1 cellular context compared by ENCODE assay signal in genomic region chr4:1248262-1249147, GRCh38.
TF ChIP-seq lines count a peak whose summit lies in the region.

TSS of gene CTBP1 (minus strand) at chr4:1249130. CDS start at chr4:1241331, 7,799 bp downstream.

TF ChIP-seq in HepG2, 621 proteins besides CTCF, POLR2A, EP300 and RAD21 (continued from another document and continues in another):
- TF ChIP-seq ZBTB25 (CRISPR knock-in tag; IDR thresholded peaks at IDR 0.05) (no peak; the same call in 1 of the 2 replicates), SIN3B (IDR thresholded peaks at IDR 0.05; ENCODE audit: low read length) (no peak), EHMT2 (IDR thresholded peaks at IDR 0.05; ENCODE audit: borderline replicate concordance, low read depth, low read length) (no peak), CCAR2 (optimal IDR thresholded peaks at IDR 0.05; ENCODE audit: low read depth, low read length) (no peak), HDAC1 (CRISPR knock-in tag; IDR thresholded peaks at IDR 0.05) (no peak; the same call in 1 of the 2 replicates), JARID2 (CRISPR knock-in tag; IDR thresholded peaks at IDR 0.05; ENCODE audit: insufficient replicate concordance) (no peak), ZFX (CRISPR knock-in tag; IDR thresholded peaks at IDR 0.05; ENCODE audit: low read depth) (peak; percentile 82), HNRNPK (IDR thresholded peaks at IDR 0.05; ENCODE audit: low read depth, low read length, poor library complexity, severe bottlenecking) (peak; percentile 0), NFKB2 (CRISPR knock-in tag; IDR thresholded peaks at IDR 0.05; ENCODE audit: borderline replicate concordance) (no peak), ZNF280B (CRISPR knock-in tag; IDR thresholded peaks at IDR 0.05; ENCODE audit: borderline replicate concordance) (no peak), ZNF616 (CRISPR knock-in tag; IDR thresholded peaks at IDR 0.05; ENCODE audit: low read depth) (no peak), KLF11 (CRISPR knock-in tag; IDR thresholded peaks at IDR 0.05) (no peak), MED13 (CRISPR knock-in tag; IDR thresholded peaks at IDR 0.05) (no peak), PAF1 (CRISPR knock-in tag; IDR thresholded peaks at IDR 0.05) (no peak), ZNF235 (CRISPR knock-in tag; IDR thresholded peaks at IDR 0.05; ENCODE audit: borderline replicate concordance) (no peak), ZNF101 (CRISPR knock-in tag; IDR thresholded peaks at IDR 0.05; ENCODE audit: borderline replicate concordance, low read depth) (no peak), PRPF4 (IDR thresholded peaks at IDR 0.05; ENCODE audit: low read depth, low read length, poor library complexity, severe bottlenecking) (no peak), YEATS4 (CRISPR knock-in tag; IDR thresholded peaks at IDR 0.05; ENCODE audit: borderline replicate concordance) (peak; percentile 64; the same call in 1 of the 2 replicates), ZBTB44 (CRISPR knock-in tag; IDR thresholded peaks at IDR 0.05) (no peak), RBM39 (IDR thresholded peaks at IDR 0.05; ENCODE audit: low read depth, low read length, poor library complexity, severe bottlenecking) (no peak), NFIB (CRISPR knock-in tag; IDR thresholded peaks at IDR 0.05; ENCODE audit: borderline replicate concordance) (no peak), PLRG1 (conservative IDR thresholded peaks at IDR 0.05) (no peak), ZNF674 (CRISPR knock-in tag; IDR thresholded peaks at IDR 0.05; ENCODE audit: low read depth) (0 out of 2 replicates have a peak, but pooled peaks have one; percentile 19), ZNF790 (CRISPR knock-in tag; IDR thresholded peaks at IDR 0.05; ENCODE audit: borderline replicate concordance) (no peak), FOSL2 (CRISPR knock-in tag; IDR thresholded peaks at IDR 0.05) (no peak), TEAD2 (CRISPR knock-in tag; IDR thresholded peaks at IDR 0.05) (no peak), MEIS2 (CRISPR knock-in tag; IDR thresholded peaks at IDR 0.05) (no peak), ZNF354B (CRISPR knock-in tag; IDR thresholded peaks at IDR 0.05) (no peak), ZBTB42 (CRISPR knock-in tag; IDR thresholded peaks at IDR 0.05) (no peak), KAT7 (CRISPR knock-in tag; IDR thresholded peaks at IDR 0.05; ENCODE audit: borderline replicate concordance) (no peak), SRSF1 (optimal IDR thresholded peaks at IDR 0.05; ENCODE audit: low read depth, low read length) (peak; percentile 43), ATF7 (IDR thresholded peaks at IDR 0.05) (no peak), ATF7 (CRISPR knock-in tag; IDR thresholded peaks at IDR 0.05) (no peak)
- TF ChIP-seq, protein P1, sequence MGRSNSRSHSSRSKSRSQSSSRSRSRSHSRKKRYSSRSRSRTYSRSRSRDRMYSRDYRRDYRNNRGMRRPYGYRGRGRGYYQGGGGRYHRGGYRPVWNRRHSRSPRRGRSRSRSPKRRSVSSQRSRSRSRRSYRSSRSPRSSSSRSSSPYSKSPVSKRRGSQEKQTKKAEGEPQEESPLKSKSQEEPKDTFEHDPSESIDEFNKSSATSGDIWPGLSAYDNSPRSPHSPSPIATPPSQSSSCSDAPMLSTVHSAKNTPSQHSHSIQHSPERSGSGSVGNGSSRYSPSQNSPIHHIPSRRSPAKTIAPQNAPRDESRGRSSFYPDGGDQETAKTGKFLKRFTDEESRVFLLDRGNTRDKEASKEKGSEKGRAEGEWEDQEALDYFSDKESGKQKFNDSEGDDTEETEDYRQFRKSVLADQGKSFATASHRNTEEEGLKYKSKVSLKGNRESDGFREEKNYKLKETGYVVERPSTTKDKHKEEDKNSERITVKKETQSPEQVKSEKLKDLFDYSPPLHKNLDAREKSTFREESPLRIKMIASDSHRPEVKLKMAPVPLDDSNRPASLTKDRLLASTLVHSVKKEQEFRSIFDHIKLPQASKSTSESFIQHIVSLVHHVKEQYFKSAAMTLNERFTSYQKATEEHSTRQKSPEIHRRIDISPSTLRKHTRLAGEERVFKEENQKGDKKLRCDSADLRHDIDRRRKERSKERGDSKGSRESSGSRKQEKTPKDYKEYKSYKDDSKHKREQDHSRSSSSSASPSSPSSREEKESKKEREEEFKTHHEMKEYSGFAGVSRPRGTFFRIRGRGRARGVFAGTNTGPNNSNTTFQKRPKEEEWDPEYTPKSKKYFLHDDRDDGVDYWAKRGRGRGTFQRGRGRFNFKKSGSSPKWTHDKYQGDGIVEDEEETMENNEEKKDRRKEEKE (IDR thresholded peaks at IDR 0.05): no peak
- TF ChIP-seq, protein P2, sequence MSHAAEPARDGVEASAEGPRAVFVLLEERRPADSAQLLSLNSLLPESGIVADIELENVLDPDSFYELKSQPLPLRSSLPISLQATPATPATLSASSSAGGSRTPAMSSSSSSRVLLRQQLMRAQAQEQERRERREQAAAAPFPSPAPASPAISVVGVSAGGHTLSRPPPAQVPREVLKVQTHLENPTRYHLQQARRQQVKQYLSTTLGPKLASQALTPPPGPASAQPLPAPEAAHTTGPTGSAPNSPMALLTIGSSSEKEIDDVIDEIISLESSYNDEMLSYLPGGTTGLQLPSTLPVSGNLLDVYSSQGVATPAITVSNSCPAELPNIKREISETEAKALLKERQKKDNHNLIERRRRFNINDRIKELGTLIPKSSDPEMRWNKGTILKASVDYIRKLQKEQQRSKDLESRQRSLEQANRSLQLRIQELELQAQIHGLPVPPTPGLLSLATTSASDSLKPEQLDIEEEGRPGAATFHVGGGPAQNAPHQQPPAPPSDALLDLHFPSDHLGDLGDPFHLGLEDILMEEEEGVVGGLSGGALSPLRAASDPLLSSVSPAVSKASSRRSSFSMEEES (CRISPR knock-in tag; IDR thresholded peaks at IDR 0.05): no peak
- TF ChIP-seq, protein P3, sequence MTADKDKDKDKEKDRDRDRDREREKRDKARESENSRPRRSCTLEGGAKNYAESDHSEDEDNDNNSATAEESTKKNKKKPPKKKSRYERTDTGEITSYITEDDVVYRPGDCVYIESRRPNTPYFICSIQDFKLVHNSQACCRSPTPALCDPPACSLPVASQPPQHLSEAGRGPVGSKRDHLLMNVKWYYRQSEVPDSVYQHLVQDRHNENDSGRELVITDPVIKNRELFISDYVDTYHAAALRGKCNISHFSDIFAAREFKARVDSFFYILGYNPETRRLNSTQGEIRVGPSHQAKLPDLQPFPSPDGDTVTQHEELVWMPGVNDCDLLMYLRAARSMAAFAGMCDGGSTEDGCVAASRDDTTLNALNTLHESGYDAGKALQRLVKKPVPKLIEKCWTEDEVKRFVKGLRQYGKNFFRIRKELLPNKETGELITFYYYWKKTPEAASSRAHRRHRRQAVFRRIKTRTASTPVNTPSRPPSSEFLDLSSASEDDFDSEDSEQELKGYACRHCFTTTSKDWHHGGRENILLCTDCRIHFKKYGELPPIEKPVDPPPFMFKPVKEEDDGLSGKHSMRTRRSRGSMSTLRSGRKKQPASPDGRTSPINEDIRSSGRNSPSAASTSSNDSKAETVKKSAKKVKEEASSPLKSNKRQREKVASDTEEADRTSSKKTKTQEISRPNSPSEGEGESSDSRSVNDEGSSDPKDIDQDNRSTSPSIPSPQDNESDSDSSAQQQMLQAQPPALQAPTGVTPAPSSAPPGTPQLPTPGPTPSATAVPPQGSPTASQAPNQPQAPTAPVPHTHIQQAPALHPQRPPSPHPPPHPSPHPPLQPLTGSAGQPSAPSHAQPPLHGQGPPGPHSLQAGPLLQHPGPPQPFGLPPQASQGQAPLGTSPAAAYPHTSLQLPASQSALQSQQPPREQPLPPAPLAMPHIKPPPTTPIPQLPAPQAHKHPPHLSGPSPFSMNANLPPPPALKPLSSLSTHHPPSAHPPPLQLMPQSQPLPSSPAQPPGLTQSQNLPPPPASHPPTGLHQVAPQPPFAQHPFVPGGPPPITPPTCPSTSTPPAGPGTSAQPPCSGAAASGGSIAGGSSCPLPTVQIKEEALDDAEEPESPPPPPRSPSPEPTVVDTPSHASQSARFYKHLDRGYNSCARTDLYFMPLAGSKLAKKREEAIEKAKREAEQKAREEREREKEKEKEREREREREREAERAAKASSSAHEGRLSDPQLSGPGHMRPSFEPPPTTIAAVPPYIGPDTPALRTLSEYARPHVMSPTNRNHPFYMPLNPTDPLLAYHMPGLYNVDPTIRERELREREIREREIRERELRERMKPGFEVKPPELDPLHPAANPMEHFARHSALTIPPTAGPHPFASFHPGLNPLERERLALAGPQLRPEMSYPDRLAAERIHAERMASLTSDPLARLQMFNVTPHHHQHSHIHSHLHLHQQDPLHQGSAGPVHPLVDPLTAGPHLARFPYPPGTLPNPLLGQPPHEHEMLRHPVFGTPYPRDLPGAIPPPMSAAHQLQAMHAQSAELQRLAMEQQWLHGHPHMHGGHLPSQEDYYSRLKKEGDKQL (CRISPR knock-in tag; IDR thresholded peaks at IDR 0.05; ENCODE audit: low read depth): no peak
- TF ChIP-seq, protein P4, sequence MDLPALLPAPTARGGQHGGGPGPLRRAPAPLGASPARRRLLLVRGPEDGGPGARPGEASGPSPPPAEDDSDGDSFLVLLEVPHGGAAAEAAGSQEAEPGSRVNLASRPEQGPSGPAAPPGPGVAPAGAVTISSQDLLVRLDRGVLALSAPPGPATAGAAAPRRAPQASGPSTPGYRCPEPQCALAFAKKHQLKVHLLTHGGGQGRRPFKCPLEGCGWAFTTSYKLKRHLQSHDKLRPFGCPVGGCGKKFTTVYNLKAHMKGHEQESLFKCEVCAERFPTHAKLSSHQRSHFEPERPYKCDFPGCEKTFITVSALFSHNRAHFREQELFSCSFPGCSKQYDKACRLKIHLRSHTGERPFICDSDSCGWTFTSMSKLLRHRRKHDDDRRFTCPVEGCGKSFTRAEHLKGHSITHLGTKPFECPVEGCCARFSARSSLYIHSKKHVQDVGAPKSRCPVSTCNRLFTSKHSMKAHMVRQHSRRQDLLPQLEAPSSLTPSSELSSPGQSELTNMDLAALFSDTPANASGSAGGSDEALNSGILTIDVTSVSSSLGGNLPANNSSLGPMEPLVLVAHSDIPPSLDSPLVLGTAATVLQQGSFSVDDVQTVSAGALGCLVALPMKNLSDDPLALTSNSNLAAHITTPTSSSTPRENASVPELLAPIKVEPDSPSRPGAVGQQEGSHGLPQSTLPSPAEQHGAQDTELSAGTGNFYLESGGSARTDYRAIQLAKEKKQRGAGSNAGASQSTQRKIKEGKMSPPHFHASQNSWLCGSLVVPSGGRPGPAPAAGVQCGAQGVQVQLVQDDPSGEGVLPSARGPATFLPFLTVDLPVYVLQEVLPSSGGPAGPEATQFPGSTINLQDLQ (CRISPR knock-in tag; IDR thresholded peaks at IDR 0.05): no peak
- TF ChIP-seq, protein P5, sequence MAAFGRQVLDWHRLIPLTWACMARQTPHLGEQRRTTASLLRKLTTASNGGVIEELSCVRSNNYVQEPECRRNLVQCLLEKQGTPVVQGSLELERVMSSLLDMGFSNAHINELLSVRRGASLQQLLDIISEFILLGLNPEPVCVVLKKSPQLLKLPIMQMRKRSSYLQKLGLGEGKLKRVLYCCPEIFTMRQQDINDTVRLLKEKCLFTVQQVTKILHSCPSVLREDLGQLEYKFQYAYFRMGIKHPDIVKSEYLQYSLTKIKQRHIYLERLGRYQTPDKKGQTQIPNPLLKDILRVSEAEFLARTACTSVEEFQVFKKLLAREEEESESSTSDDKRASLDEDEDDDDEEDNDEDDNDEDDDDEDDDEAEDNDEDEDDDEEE (CRISPR knock-in tag; IDR thresholded peaks at IDR 0.05): no peak
- TF ChIP-seq, protein P6, sequence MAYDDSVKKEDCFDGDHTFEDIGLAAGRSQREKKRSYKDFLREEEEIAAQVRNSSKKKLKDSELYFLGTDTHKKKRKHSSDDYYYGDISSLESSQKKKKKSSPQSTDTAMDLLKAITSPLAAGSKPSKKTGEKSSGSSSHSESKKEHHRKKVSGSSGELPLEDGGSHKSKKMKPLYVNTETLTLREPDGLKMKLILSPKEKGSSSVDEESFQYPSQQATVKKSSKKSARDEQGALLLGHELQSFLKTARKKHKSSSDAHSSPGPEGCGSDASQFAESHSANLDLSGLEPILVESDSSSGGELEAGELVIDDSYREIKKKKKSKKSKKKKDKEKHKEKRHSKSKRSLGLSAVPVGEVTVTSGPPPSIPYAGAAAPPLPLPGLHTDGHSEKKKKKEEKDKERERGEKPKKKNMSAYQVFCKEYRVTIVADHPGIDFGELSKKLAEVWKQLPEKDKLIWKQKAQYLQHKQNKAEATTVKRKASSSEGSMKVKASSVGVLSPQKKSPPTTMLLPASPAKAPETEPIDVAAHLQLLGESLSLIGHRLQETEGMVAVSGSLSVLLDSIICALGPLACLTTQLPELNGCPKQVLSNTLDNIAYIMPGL (CRISPR knock-in tag; IDR thresholded peaks at IDR 0.05; ENCODE audit: borderline replicate concordance in 1 of 2, low read depth in 1 of 2): peak in 1 of 2 experiments; percentile 32; a peak in 3 of 4 replicates
